Comparison of ENCODE assay signal across 8 cellular contexts in genomic region chr6:116779569-116780164, GRCh38. TPM values are rescaled to one million over a fixed set of nuclear protein-coding genes. Genes with fewer than 3 reads are reported as not detected.
DNase-seq lines count a peak whose midpoint lies in the region; ATAC-seq and TF ChIP-seq lines count a peak whose summit lies in the region.

No MANE protein-coding gene starts in this region.

- H3K36me3 Mint-ChIP-seq in CD8-positive, alpha-beta T cell, result no peaks in the 10 kb centered on the region
- H3K36me3 Mint-ChIP-seq in naive thymus-derived CD8-positive, alpha-beta T cell, result no peaks in the 10 kb centered on the region

- no peaks in the 10 kb centered on the region for H3K4me1 ChIP-seq in CD8-positive, alpha-beta T cell (ENCODE audit: insufficient read depth, low read length)
- no peaks in the 10 kb centered on the region for H3K4me1 ChIP-seq in left lung
- H3K4me1 ChIP-seq in ascending aorta, result no peaks in the 10 kb centered on the region

- no peak overlapping the region for H3K4me3 Mint-ChIP-seq in CD8-positive, alpha-beta T cell
- no peak overlapping the region for H3K4me3 Mint-ChIP-seq in naive thymus-derived CD8-positive, alpha-beta T cell

- no peaks in the 10 kb centered on the region for H3K27me3 ChIP-seq in CD8-positive, alpha-beta T cell (ENCODE audit: insufficient read depth, low read length)
- H3K27me3 ChIP-seq in left lung (peaks cover 0 to 16% of the 10 kb centered on the region in 2 donors), ascending aorta (no peaks in the 10 kb centered on the region)

- H3K4me3 ChIP-seq in CD8-positive, alpha-beta T cell (ENCODE audit: low read depth, low read length), result no peak overlapping the region
- H3K4me3 ChIP-seq in WI38 (ENCODE audit: low read depth, low read length) (no peak overlapping the region), left lung (no peak overlapping the region), ascending aorta (no peak overlapping the region)

- no peak overlapping the region for H3K27ac ChIP-seq in CD8-positive, alpha-beta T cell (ENCODE audit: low read depth, low read length)
- H3K27ac ChIP-seq in left lung (no peak overlapping the region), ascending aorta (no peak overlapping the region)

- no peaks in the 10 kb centered on the region for H3K9me3 ChIP-seq in CD8-positive, alpha-beta T cell (ENCODE audit: low read length)
- H3K9me3 ChIP-seq in left lung (no peaks in the 10 kb centered on the region), ascending aorta (no peaks in the 10 kb centered on the region)

- H3K4me1 Mint-ChIP-seq in CD8-positive, alpha-beta T cell (ENCODE audit: low read depth), result no peaks in the 10 kb centered on the region
- H3K4me1 Mint-ChIP-seq in naive thymus-derived CD8-positive, alpha-beta T cell, result peaks cover 0 to 6% (median under 1%) of the 10 kb centered on the region in 4 donors

- no peak overlapping the region for H3K27ac Mint-ChIP-seq in CD8-positive, alpha-beta T cell
- no peak overlapping the region for H3K27ac Mint-ChIP-seq in naive thymus-derived CD8-positive, alpha-beta T cell

- intact Hi-C loops in CD8-positive, alpha-beta T cell (cut with DNase I, micrococcal nuclease), result no loop called here
- intact Hi-C loops in left lung (cut with DNase I), result no loop called here
- intact Hi-C loops in ascending aorta (cut with DNase I), result no loop called here

- CTCF ChIA-PET in CD8-positive, alpha-beta T cell (lab: Charles Lee), result interaction anchor here (1.3 kb wide), 1 partner anchor 13 kb away, joined by 3 read pairs; no protein-coding TSS in a partner anchor

- H3K9me3 Mint-ChIP-seq in CD8-positive, alpha-beta T cell, result no peaks in the 10 kb centered on the region
- H3K9me3 Mint-ChIP-seq in naive thymus-derived CD8-positive, alpha-beta T cell, result peaks cover 0 to 2% (median 0%) of the 10 kb centered on the region in 9 donors

- peaks cover 20% of the 10 kb centered on the region for H3K27me3 Mint-ChIP-seq in CD8-positive, alpha-beta T cell (ENCODE audit: low read depth)
- H3K27me3 Mint-ChIP-seq in naive thymus-derived CD8-positive, alpha-beta T cell, result peaks cover 7 to 28% (median 16%) of the 10 kb centered on the region in 5 donors

- TF ChIP-seq CTCF in CD8-positive, alpha-beta T cell (IDR thresholded peaks at IDR 0.05), result peak; percentile 38
- TF ChIP-seq CTCF in WI38 (IDR thresholded peaks at IDR 0.05; ENCODE audit: low read depth, low read length) (peak; percentile 3; the same call in 1 of the 2 replicates), left lung (IDR thresholded peaks at IDR 0.05) (peak in 1 of 2 donors; percentile 24), ascending aorta (IDR thresholded peaks at IDR 0.05) (peak in 1 of 3 experiments; percentile 32)

- ATAC-seq in CD8-positive, alpha-beta T cell, result no peak
- ATAC-seq in GM19452 (IDR thresholded peaks at IDR 0.05; ENCODE audit: unreplicated experiment) (peak; percentile 63), left lung (peak; percentile 64)
- ATAC-seq in naive thymus-derived CD8-positive, alpha-beta T cell, result no peak

- H3K36me3 ChIP-seq in CD8-positive, alpha-beta T cell (ENCODE audit: insufficient read depth, low read length), result no peaks in the 10 kb centered on the region
- H3K36me3 ChIP-seq in left lung (no peaks in the 10 kb centered on the region), ascending aorta (no peaks in the 10 kb centered on the region)

- POLR2A ChIA-PET in CD8-positive, alpha-beta T cell (lab: Charles Lee), result no interaction called here
- POLR2A ChIA-PET in naive thymus-derived CD8-positive, alpha-beta T cell (lab: Charles Lee), result no interaction called here

- DNase-seq in CD8-positive, alpha-beta T cell, result no peak
- DNase-seq in NCI-H1105 (lab: John Stamatoyannopoulos, UW) (peak; percentile 36), left lung (no peak), C1 segment of cervical spinal cord (lab: John Stamatoyannopoulos, UW) (no peak), ascending aorta (ENCODE audit: low spot score in 2 of 2) (no peak)
- no peak for DNase-seq in naive thymus-derived CD8-positive, alpha-beta T cell

RNA-seq across cellular contexts. Expression of gene FAM162B, which starts 14.1 kb away (rescaled TPM):
- not detected for total RNA-seq in CD8-positive, alpha-beta T cell
- 1 to 10 TPM; 5.2 to 8.7 TPM for total RNA-seq in left lung
- not detected for total RNA-seq in naive thymus-derived CD8-positive, alpha-beta T cell
- not detected for polyA plus RNA-seq in naive thymus-derived CD8-positive, alpha-beta T cell
- not detected for total RNA-seq in ascending aorta

RNA-seq across cellular contexts. Expression of gene GPRC6A, which starts 49.2 kb away (rescaled TPM):
- total RNA-seq in CD8-positive, alpha-beta T cell, result not detected
- total RNA-seq in left lung, result under 1 TPM in 1 of 2 donors, not detected in 1; 0.12 TPM
- total RNA-seq in naive thymus-derived CD8-positive, alpha-beta T cell, result not detected
- not detected for polyA plus RNA-seq in naive thymus-derived CD8-positive, alpha-beta T cell
- not detected for total RNA-seq in ascending aorta

Comparison
In these comparisons a context has a peak if more than half of its experiments do, and no peak if none do; other contexts are left out.
1. ATAC-seq: peak in GM19452 (single experiment) and left lung (single experiment); none in CD8-positive, alpha-beta T cell (single experiment) and naive thymus-derived CD8-positive, alpha-beta T cell (0 of 2).